In genomic region chr1:34763142-34763781, GRCh38 we compare ENCODE assay signal across 13 cellular contexts. TPM values are rescaled to one million over a fixed set of nuclear protein-coding genes. Genes with fewer than 3 reads are reported as not detected.
DNase-seq lines count a peak whose midpoint lies in the region; ATAC-seq and TF ChIP-seq lines count a peak whose summit lies in the region.
"Had no signal": no experiment of that assay in that cellular context is flagged by ENCODE, and none has a peak within 500 bp of the region (broad histone marks: within the 10 kb centered on the region; RNA-seq: fewer than 3 reads in every experiment).

No MANE protein-coding gene starts in this region.

- WGBS in lower leg skin, 2 donors, result 49 to 50% methylated on average over 8 of the region's 8 CpGs

- no peak overlapping the region for H3K27ac Mint-ChIP-seq in WTC11
- H3K27ac Mint-ChIP-seq in effector memory CD8-positive, alpha-beta T cell, result no peak overlapping the region
- H3K27ac Mint-ChIP-seq: activated naive CD8-positive, alpha-beta T cell treated with anti-CD3 and anti-CD28 coated beads, Interleukin-2, amount 50 U/mL, for 24 hours had no signal

- intact Hi-C loops in lower leg skin (cut with DNase I; ENCODE audit: low total_unique reads), result no loop called here

- H3K4me1 Mint-ChIP-seq in WTC11, result peaks cover 19% of the 10 kb centered on the region
- no peaks in the 10 kb centered on the region for H3K4me1 Mint-ChIP-seq in effector memory CD8-positive, alpha-beta T cell (ENCODE audit: low read depth in 2 of 2)
- H3K4me1 Mint-ChIP-seq: activated naive CD8-positive, alpha-beta T cell treated with anti-CD3 and anti-CD28 coated beads, Interleukin-2, amount 50 U/mL, for 24 hours had no signal

- CTCF ChIA-PET in WTC11 (lab: Charles Lee), result interaction anchor here (1.1 kb wide), 1 partner anchor 23 kb away, joined by 3 read pairs; no protein-coding TSS in a partner anchor

- no peak overlapping the region for H3K4me3 Mint-ChIP-seq in WTC11
- H3K4me3 Mint-ChIP-seq in effector memory CD8-positive, alpha-beta T cell, result no peak overlapping the region
- H3K4me3 Mint-ChIP-seq: activated naive CD8-positive, alpha-beta T cell treated with anti-CD3 and anti-CD28 coated beads, Interleukin-2, amount 50 U/mL, for 24 hours had no signal

- no peak overlapping the region for H3K4me3 ChIP-seq in lower leg skin (ENCODE audit: low read depth, poor library complexity, severe bottlenecking)

- DNase-seq in AG08395 (ENCODE audit: low spot score) (peak; percentile 47), HK-2 (ENCODE audit: unreplicated experiment) (peak; percentile 55), WTC11 (ENCODE audit: low spot score) (no peak), islet precursor cell (peak; percentile 94), SIG-M5 treated with dmso at 0.1 percent for 504 hours (lab: John Stamatoyannopoulos, UW; ENCODE audit: unreplicated experiment) (no peak), lower leg skin (ENCODE audit: low spot score in 2 of 2) (no peak)
- DNase-seq in stimulated activated naive CD4-positive, alpha-beta T cell (lab: John Stamatoyannopoulos, UW), result no peak
- DNase-seq in effector memory CD8-positive, alpha-beta T cell, result no peak
- DNase-seq: activated naive CD8-positive, alpha-beta T cell treated with anti-CD3 and anti-CD28 coated beads, Interleukin-2, amount 50 U/mL, for 24 hours; BE2C; dermis blood vessel endothelial cell; GDM1 had no signal

- ATAC-seq in WTC11, result peak; percentile 67
- ATAC-seq in effector memory CD8-positive, alpha-beta T cell (replicated peaks), result no peak
- ATAC-seq: activated naive CD8-positive, alpha-beta T cell treated with anti-CD3 and anti-CD28 coated beads, Interleukin-2, amount 50 U/mL, for 24 hours had no signal

- TF ChIP-seq CTCF in WTC11 (IDR thresholded peaks at IDR 0.05) (no peak), lower leg skin (IDR thresholded peaks at IDR 0.05) (no peak)

- H3K9me3 Mint-ChIP-seq in WTC11, result peaks cover 3% of the 10 kb centered on the region; the same call in 1 of the 2 replicates
- H3K9me3 Mint-ChIP-seq in effector memory CD8-positive, alpha-beta T cell, result no peaks in the 10 kb centered on the region
- H3K9me3 Mint-ChIP-seq: activated naive CD8-positive, alpha-beta T cell treated with anti-CD3 and anti-CD28 coated beads, Interleukin-2, amount 50 U/mL, for 24 hours had no signal

- no peak for TF ChIP-seq POLR2A in lower leg skin (IDR thresholded peaks at IDR 0.05)

- POLR2A ChIA-PET in WTC11 (lab: Charles Lee), result no interaction called here

- H3K36me3 Mint-ChIP-seq in WTC11, result no peaks in the 10 kb centered on the region; the same call in 1 of the 2 replicates
- H3K36me3 Mint-ChIP-seq in effector memory CD8-positive, alpha-beta T cell (ENCODE audit: insufficient read depth), result no peaks in the 10 kb centered on the region

- peaks cover 3% of the 10 kb centered on the region; the same call in 1 of the 2 replicates for H3K27me3 Mint-ChIP-seq in WTC11 (ENCODE audit: low read depth)
- peaks cover 17 to 37% of the 10 kb centered on the region in 2 donors for H3K27me3 Mint-ChIP-seq in effector memory CD8-positive, alpha-beta T cell
- H3K27me3 Mint-ChIP-seq: activated naive CD8-positive, alpha-beta T cell treated with anti-CD3 and anti-CD28 coated beads, Interleukin-2, amount 50 U/mL, for 24 hours had no signal

TF ChIP-seq in WTC11, 78 proteins besides CTCF, POLR2A, EP300 and RAD21:
- TF ChIP-seq FOXP4 (CRISPR knock-in tag; IDR thresholded peaks at IDR 0.05) (no peak), SP1 (CRISPR knock-in tag; conservative IDR thresholded peaks at IDR 0.05) (no peak), ATF2 (CRISPR knock-in tag; IDR thresholded peaks at IDR 0.05; ENCODE audit: borderline replicate concordance, low read depth) (no peak), MLX (CRISPR knock-in tag; IDR thresholded peaks at IDR 0.05) (no peak), TP53 (CRISPR knock-in tag; IDR thresholded peaks at IDR 0.05) (no peak), ZMAT4 (CRISPR knock-in tag; IDR thresholded peaks at IDR 0.05) (no peak), ZNF219 (CRISPR knock-in tag; IDR thresholded peaks at IDR 0.05; ENCODE audit: borderline replicate concordance) (no peak), ETV6 (CRISPR knock-in tag; IDR thresholded peaks at IDR 0.05) (no peak), NFATC4 (CRISPR knock-in tag; IDR thresholded peaks at IDR 0.05) (no peak), SMAD4 (CRISPR knock-in tag; IDR thresholded peaks at IDR 0.05) (no peak), TEAD4 (CRISPR knock-in tag; IDR thresholded peaks at IDR 0.05) (no peak), USF1 (CRISPR knock-in tag; IDR thresholded peaks at IDR 0.05) (no peak), ATF3 (CRISPR knock-in tag; conservative IDR thresholded peaks at IDR 0.05) (no peak), NFYB (CRISPR knock-in tag; conservative IDR thresholded peaks at IDR 0.05; ENCODE audit: low read depth) (no peak), SOX15 (CRISPR knock-in tag; IDR thresholded peaks at IDR 0.05) (no peak)

RNA-seq across cellular contexts. Expression of gene GJB4, which starts 3.7 kb away (rescaled TPM):
- total RNA-seq in WTC11 (2021) (0.07 to 0.23 TPM (median 0.09 TPM) in 3 replicates), lower leg skin (100 to 1,000 TPM in 1 of 4 donors, 10 to 100 TPM in 3; 44.2 to 146 (median 55.8) TPM)
- total RNA-seq: dermis blood vessel endothelial cell, osteocyte had no signal

RNA-seq across cellular contexts. Expression of gene GJB5, which starts 8.4 kb away (rescaled TPM):
- total RNA-seq in WTC11 (2021) (0.55 to 0.96 TPM (median 0.89 TPM) in 3 replicates), lower leg skin (100 to 1,000 TPM; 105 to 156 (median 134) TPM)
- total RNA-seq: osteocyte had no signal

RNA-seq across cellular contexts. Expression of gene GJB3, which starts 17.8 kb away (rescaled TPM):
- total RNA-seq in WTC11 (2021), result 0.34 to 0.48 TPM (median 0.46 TPM) in 3 replicates
- total RNA-seq in lower leg skin, result 100 to 1,000 TPM; 204 to 314 (median 239) TPM
- total RNA-seq: osteocyte had no signal

RNA-seq across cellular contexts. Expression of gene GJA4, which starts 29.5 kb away (rescaled TPM):
- total RNA-seq in WTC11 (2021), result 1.0 to 1.4 TPM (median 1.3 TPM) in 3 replicates
- total RNA-seq in lower leg skin, result 10 to 100 TPM in 3 of 4 donors, 1 to 10 TPM in 1; 2.9 to 30.8 (median 12.8) TPM
- total RNA-seq: osteocyte had no signal

Comparison
In these comparisons a context has a peak if more than half of its experiments do, and no peak if none do; other contexts are left out.
1. DNase-seq: peak in AG08395 (single experiment), HK-2 (single experiment) and islet precursor cell (single experiment); none in WTC11 (single experiment), SIG-M5 treated with dmso at 0.1 percent for 504 hours (single experiment), stimulated activated naive CD4-positive, alpha-beta T cell (0 of 6), lower leg skin (0 of 2) and effector memory CD8-positive, alpha-beta T cell (0 of 3).
2. RNA of gene GJB4, which starts 3.7 kb away (total RNA-seq): 44.2 to 146 TPM in lower leg skin; 0.07 to 0.23 TPM in WTC11; every median in the first group is over 10 times any median in the second.
3. RNA of gene GJB5, which starts 8.4 kb away (total RNA-seq): 105 to 156 TPM in lower leg skin; 0.55 to 0.96 TPM in WTC11; every median in the first group is over 10 times any median in the second.
4. RNA of gene GJB3, which starts 17.8 kb away (total RNA-seq): 204 to 314 TPM in lower leg skin; 0.34 to 0.48 TPM in WTC11; every median in the first group is over 100 times any median in the second.